21 cellular contexts compared by ENCODE assay signal in genomic region chr9:96782241-96782640, GRCh38. TPM values are rescaled to one million over a fixed set of nuclear protein-coding genes. Genes with fewer than 3 reads are reported as not detected.
DNase-seq lines count a peak whose midpoint lies in the region; ATAC-seq lines count a peak whose summit lies in the region.
"Had no signal": no experiment of that assay in that cellular context is flagged by ENCODE, and none has a peak within 500 bp of the region (broad histone marks: within the 10 kb centered on the region; RNA-seq: fewer than 3 reads in every experiment).

No MANE protein-coding gene starts in this region.

- no peaks in the 10 kb centered on the region for H3K27me3 ChIP-seq in mesendoderm (ENCODE audit: insufficient read depth, low read length, poor library complexity)
- H3K27me3 ChIP-seq: MG63, Peyer's patch had no signal

- H3K27me3 Mint-ChIP-seq in activated naive CD4-positive, alpha-beta T cell treated with anti-CD3 and anti-CD28 coated beads for 36 hours (ENCODE audit: low read depth), result no peaks in the 10 kb centered on the region
- no peaks in the 10 kb centered on the region for H3K27me3 Mint-ChIP-seq in activated naive CD4-positive, alpha-beta T cell treated with anti-CD3 and anti-CD28 coated beads, Interleukin-2, amount 10 ng/mL, durations not matched to agents 7 days and 5 days
- H3K27me3 Mint-ChIP-seq in activated naive CD8-positive, alpha-beta T cell treated with anti-CD3 and anti-CD28 coated beads, Interleukin-2, amount 50 U/mL, for 24 hours, result no peaks in the 10 kb centered on the region
- no peaks in the 10 kb centered on the region for H3K27me3 Mint-ChIP-seq in stimulated activated naive CD8-positive, alpha-beta T cell treated with anti-CD3 and anti-CD28 coated beads, Interleukin-15, amount 100 ng/mL, for 72 hours

- H3K18ac ChIP-seq in mesendoderm (ENCODE audit: low read length), result no peak overlapping the region

- no peak overlapping the region for H4K5ac ChIP-seq in mesendoderm (ENCODE audit: low read length)

- H2BK120ac ChIP-seq in mesendoderm (ENCODE audit: low read depth, low read length), result no peak overlapping the region

- CTCF ChIA-PET in activated naive CD4-positive, alpha-beta T cell treated with anti-CD3 and anti-CD28 coated beads for 36 hours (lab: Charles Lee), result no interaction called here
- CTCF ChIA-PET in activated naive CD4-positive, alpha-beta T cell treated with anti-CD3 and anti-CD28 coated beads, Interleukin-2, amount 10 ng/mL, durations not matched to agents 7 days and 5 days (lab: Charles Lee), result no interaction called here

- no peak overlapping the region for H3K27ac Mint-ChIP-seq in activated naive CD4-positive, alpha-beta T cell treated with anti-CD3 and anti-CD28 coated beads for 36 hours
- no peak overlapping the region for H3K27ac Mint-ChIP-seq in activated naive CD4-positive, alpha-beta T cell treated with anti-CD3 and anti-CD28 coated beads, Interleukin-2, amount 10 ng/mL, durations not matched to agents 7 days and 5 days
- H3K27ac Mint-ChIP-seq in activated naive CD8-positive, alpha-beta T cell treated with anti-CD3 and anti-CD28 coated beads, Interleukin-2, amount 50 U/mL, for 24 hours, result no peak overlapping the region
- H3K27ac Mint-ChIP-seq in stimulated activated naive CD8-positive, alpha-beta T cell treated with anti-CD3 and anti-CD28 coated beads, Interleukin-15, amount 100 ng/mL, for 72 hours, result no peak overlapping the region

- no peak overlapping the region for H3K4me2 ChIP-seq in mesendoderm (ENCODE audit: low read length)

- no peaks in the 10 kb centered on the region for H3K79me2 ChIP-seq in mesendoderm (ENCODE audit: control insufficient read depth, insufficient read depth, low read length)

- no peak overlapping the region for H3K27ac ChIP-seq in mesendoderm (ENCODE audit: low read depth, low read length)
- H3K27ac ChIP-seq: C4-2B, Peyer's patch, SJSA1 had no signal

- no peak overlapping the region for H3K4me3 ChIP-seq in mesendoderm (ENCODE audit: low read length)
- H3K4me3 ChIP-seq: MG63, Peyer's patch, SJSA1 had no signal

- no peaks in the 10 kb centered on the region for H3K79me1 ChIP-seq in mesendoderm (ENCODE audit: low read length)

- peaks cover 19% of the 10 kb centered on the region for H3K4me1 Mint-ChIP-seq in activated naive CD4-positive, alpha-beta T cell treated with anti-CD3 and anti-CD28 coated beads for 36 hours (ENCODE audit: low read depth)
- peaks cover 10% of the 10 kb centered on the region for H3K4me1 Mint-ChIP-seq in activated naive CD4-positive, alpha-beta T cell treated with anti-CD3 and anti-CD28 coated beads, Interleukin-2, amount 10 ng/mL, durations not matched to agents 7 days and 5 days
- peaks cover 23% of the 10 kb centered on the region for H3K4me1 Mint-ChIP-seq in activated naive CD8-positive, alpha-beta T cell treated with anti-CD3 and anti-CD28 coated beads, Interleukin-2, amount 50 U/mL, for 24 hours
- H3K4me1 Mint-ChIP-seq in stimulated activated naive CD8-positive, alpha-beta T cell treated with anti-CD3 and anti-CD28 coated beads, Interleukin-15, amount 100 ng/mL, for 72 hours, result peaks cover 28% of the 10 kb centered on the region

- H3K23ac ChIP-seq in mesendoderm (ENCODE audit: low read length), result no peak overlapping the region

- no peak overlapping the region for H2BK5ac ChIP-seq in mesendoderm (ENCODE audit: low read length)

- intact Hi-C loops in activated naive CD4-positive, alpha-beta T cell treated with anti-CD3 and anti-CD28 coated beads for 36 hours (cut with micrococcal nuclease), result loop anchor here (1.0 to 10.0 kb wide), 3 partner anchors 280 to 1057 kb away; no protein-coding TSS in a partner anchor

- no peak overlapping the region for H3K4me3 Mint-ChIP-seq in activated naive CD4-positive, alpha-beta T cell treated with anti-CD3 and anti-CD28 coated beads for 36 hours
- H3K4me3 Mint-ChIP-seq in activated naive CD4-positive, alpha-beta T cell treated with anti-CD3 and anti-CD28 coated beads, Interleukin-2, amount 10 ng/mL, durations not matched to agents 7 days and 5 days, result no peak overlapping the region
- no peak overlapping the region for H3K4me3 Mint-ChIP-seq in activated naive CD8-positive, alpha-beta T cell treated with anti-CD3 and anti-CD28 coated beads, Interleukin-2, amount 50 U/mL, for 24 hours
- H3K4me3 Mint-ChIP-seq in stimulated activated naive CD8-positive, alpha-beta T cell treated with anti-CD3 and anti-CD28 coated beads, Interleukin-15, amount 100 ng/mL, for 72 hours, result no peak overlapping the region

- H3K4me1 ChIP-seq in mesendoderm (ENCODE audit: control insufficient read depth, low read depth, low read length), result no peaks in the 10 kb centered on the region

- no peak overlapping the region for H4K8ac ChIP-seq in mesendoderm (ENCODE audit: low read depth, low read length)

- no peaks in the 10 kb centered on the region for H3K36me3 ChIP-seq in mesendoderm (ENCODE audit: control insufficient read depth, insufficient read depth, low read length)
- H3K36me3 ChIP-seq: MG63, Peyer's patch, SJSA1 had no signal

- no peak overlapping the region for H3K9ac ChIP-seq in mesendoderm (ENCODE audit: low read length)

- H2AK5ac ChIP-seq in mesendoderm (ENCODE audit: low read length), result no peak overlapping the region

- peaks cover 13% of the 10 kb centered on the region for H3K36me3 Mint-ChIP-seq in activated naive CD4-positive, alpha-beta T cell treated with anti-CD3 and anti-CD28 coated beads for 36 hours (ENCODE audit: low read depth)
- peaks cover 1% of the 10 kb centered on the region for H3K36me3 Mint-ChIP-seq in activated naive CD4-positive, alpha-beta T cell treated with anti-CD3 and anti-CD28 coated beads, Interleukin-2, amount 10 ng/mL, durations not matched to agents 7 days and 5 days
- peaks cover 28% of the 10 kb centered on the region for H3K36me3 Mint-ChIP-seq in activated naive CD8-positive, alpha-beta T cell treated with anti-CD3 and anti-CD28 coated beads, Interleukin-2, amount 50 U/mL, for 24 hours (ENCODE audit: low read depth)

- no peak overlapping the region for H2BK15ac ChIP-seq in mesendoderm (replicated peaks; ENCODE audit: low read depth)

- peaks cover 25% of the 10 kb centered on the region for H3K9me3 Mint-ChIP-seq in activated naive CD4-positive, alpha-beta T cell treated with anti-CD3 and anti-CD28 coated beads for 36 hours
- peaks cover 33% of the 10 kb centered on the region for H3K9me3 Mint-ChIP-seq in activated naive CD4-positive, alpha-beta T cell treated with anti-CD3 and anti-CD28 coated beads, Interleukin-2, amount 10 ng/mL, durations not matched to agents 7 days and 5 days
- H3K9me3 Mint-ChIP-seq in activated naive CD8-positive, alpha-beta T cell treated with anti-CD3 and anti-CD28 coated beads, Interleukin-2, amount 50 U/mL, for 24 hours, result peaks cover 35% of the 10 kb centered on the region
- H3K9me3 Mint-ChIP-seq in stimulated activated naive CD8-positive, alpha-beta T cell treated with anti-CD3 and anti-CD28 coated beads, Interleukin-15, amount 100 ng/mL, for 72 hours, result peaks cover 24% of the 10 kb centered on the region in 2 donors

- peak; percentile 41 for ATAC-seq in GM18867 (IDR thresholded peaks at IDR 0.05; ENCODE audit: unreplicated experiment)
- ATAC-seq in activated naive CD8-positive, alpha-beta T cell treated with anti-CD3 and anti-CD28 coated beads, Interleukin-2, amount 50 U/mL, for 24 hours, result peak; percentile 48
- ATAC-seq in stimulated activated naive CD8-positive, alpha-beta T cell treated with anti-CD3 and anti-CD28 coated beads, Interleukin-15, amount 100 ng/mL, for 72 hours, result peak; percentile 89

- no peak overlapping the region for H3K56ac ChIP-seq in mesendoderm (ENCODE audit: low read length)

- H3K4ac ChIP-seq in mesendoderm (ENCODE audit: low read depth, low read length), result no peak overlapping the region

- peak; percentile 42 for DNase-seq in activated naive CD4-positive, alpha-beta T cell treated with anti-CD3 and anti-CD28 coated beads for 36 hours
- DNase-seq in activated naive CD4-positive, alpha-beta T cell treated with anti-CD3 and anti-CD28 coated beads, Interleukin-2, amount 10 ng/mL, durations not matched to agents 7 days and 5 days, result no peak
- no peak for DNase-seq in activated naive CD8-positive, alpha-beta T cell treated with anti-CD3 and anti-CD28 coated beads, Interleukin-2, amount 50 U/mL, for 24 hours
- peak; percentile 20 to 55 for DNase-seq in stimulated activated naive CD8-positive, alpha-beta T cell treated with anti-CD3 and anti-CD28 coated beads, Interleukin-15, amount 100 ng/mL, for 72 hours
- DNase-seq in mesendoderm, result no peak
- DNase-seq in OCI-M1 (lab: John Stamatoyannopoulos, UW), result no peak
- DNase-seq: ACHN, AML-193, DMS79 treated with DMSO at 0.1 percent for 48 hours, GOT3, Kasumi-1, MG63, NCI-H1092 treated with DMSO at 0.1 percent for 48 hours, NCI-H146, NCI-H2029 treated with DMSO at 0.1 percent for 48 hours, NCI-H2171 treated with DMSO at 0.1 percent for 48 hours, NCI-H446, Peyer's patch had no signal

RNA-seq across cellular contexts. Expression of gene ZNF510, which starts 4.4 kb away (rescaled TPM):
- 1 to 10 TPM; 6.0 TPM for total RNA-seq in activated naive CD4-positive, alpha-beta T cell treated with anti-CD3 and anti-CD28 coated beads for 36 hours
- 5.4 TPM for polyA plus RNA-seq in mesendoderm (2013, experiment 1 of 2)
- 5.4 TPM for polyA plus RNA-seq in mesendoderm (2013, experiment 2 of 2)

Comparison
In these comparisons a context has a peak if more than half of its experiments do, and no peak if none do; other contexts are left out.
1. DNase-seq: peak in activated naive CD4-positive, alpha-beta T cell treated with anti-CD3 and anti-CD28 coated beads for 36 hours (single experiment) and stimulated activated naive CD8-positive, alpha-beta T cell treated with anti-CD3 and anti-CD28 coated beads, Interleukin-15, amount 100 ng/mL, for 72 hours (2 of 2); none in activated naive CD4-positive, alpha-beta T cell treated with anti-CD3 and anti-CD28 coated beads, Interleukin-2, amount 10 ng/mL, durations not matched to agents 7 days and 5 days (single experiment), activated naive CD8-positive, alpha-beta T cell treated with anti-CD3 and anti-CD28 coated beads, Interleukin-2, amount 50 U/mL, for 24 hours (single experiment), mesendoderm (single experiment) and OCI-M1 (single experiment).
2. Peak in every context shown above with its lines, with median percentiles within 50 percentile points of each other: ATAC-seq.